Comparison of ENCODE assay signal across 1 cellular context in the genomic region with DNA sequence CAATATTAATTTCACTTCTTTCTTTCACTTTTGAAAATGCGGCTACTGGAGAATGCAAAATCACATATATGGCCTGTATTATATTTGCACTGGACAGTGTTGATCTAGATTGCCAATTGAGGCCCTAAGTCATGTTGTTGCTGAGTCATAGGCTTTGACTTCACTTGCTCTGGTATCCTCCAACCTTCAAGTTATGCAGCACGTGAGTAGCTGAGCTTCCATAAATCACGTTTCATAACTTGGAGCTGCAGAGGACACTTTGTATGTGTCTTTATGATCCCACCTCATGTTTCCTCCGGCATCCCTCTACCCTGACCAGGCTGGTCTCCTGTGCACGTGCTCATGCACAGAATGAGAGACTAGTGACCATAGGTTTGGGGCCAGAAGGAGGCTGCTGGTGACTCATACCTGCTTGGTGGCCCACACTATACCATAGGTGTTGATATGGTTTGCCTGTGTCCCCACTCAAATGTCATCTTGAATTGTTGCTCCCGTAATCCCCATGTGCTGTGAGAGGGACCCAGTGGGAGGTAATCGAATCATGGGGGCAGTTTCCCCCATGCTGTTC.
TF ChIP-seq lines count a peak whose summit lies in the region.

No MANE protein-coding gene starts in this region.

TF ChIP-seq in SK-N-SH, 30 proteins besides CTCF, POLR2A, EP300 and RAD21 (continued from another document):
- TF ChIP-seq GABPA (IDR thresholded peaks at IDR 0.05; ENCODE audit: low read depth) (no peak), JUND (IDR thresholded peaks at IDR 0.05) (no peak), CHD2 (IDR thresholded peaks at IDR 0.05; ENCODE audit: low read length, partially characterized antibody) (no peak), MEF2A (IDR thresholded peaks at IDR 0.05; ENCODE audit: borderline replicate concordance, low read depth) (no peak), RCOR1 (IDR thresholded peaks at IDR 0.05; ENCODE audit: low read length) (no peak), FOXM1 (IDR thresholded peaks at IDR 0.05; ENCODE audit: low read depth) (no peak), SMC3 (IDR thresholded peaks at IDR 0.05; ENCODE audit: low read depth, low read length) (no peak), RXRA (IDR thresholded peaks at IDR 0.05; ENCODE audit: borderline replicate concordance, low read depth) (no peak)
TF ChIP-seq in SK-N-SH: peak in this region for 0.
